In the genomic region with DNA sequence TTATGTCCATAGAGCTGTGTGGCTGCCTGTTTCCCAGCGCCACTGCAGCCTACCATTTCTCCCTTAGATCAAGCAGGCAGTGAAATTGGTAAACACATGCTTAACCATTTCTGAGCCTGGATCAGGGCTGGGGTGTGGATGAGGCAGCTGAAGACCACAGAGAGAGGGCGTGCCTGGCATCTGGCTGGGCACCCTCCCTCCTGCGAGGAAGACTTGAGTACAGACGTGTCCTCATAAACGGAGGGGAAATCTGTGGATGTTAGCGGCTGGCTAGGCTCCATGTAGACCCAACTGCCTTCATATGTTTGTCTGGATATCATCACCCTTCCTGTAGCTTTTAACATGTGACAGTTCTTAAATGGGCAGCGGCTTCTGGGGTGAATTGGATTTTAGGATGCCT, we compare ENCODE assay signal across 29 cellular contexts. TPM values are rescaled to one million over a fixed set of nuclear protein-coding genes. Genes with fewer than 3 reads are reported as not detected.
DNase-seq lines count a peak whose midpoint lies in the region; ATAC-seq, FAIRE-seq and TF ChIP-seq lines count a peak whose summit lies in the region.
"Had no signal": no experiment of that assay in that cellular context is flagged by ENCODE, and none has a peak within 500 bp of the region (broad histone marks: within the 10 kb centered on the region; RNA-seq: fewer than 3 reads in every experiment).

No MANE protein-coding gene starts in this region.

- H3K4me1 ChIP-seq in ovary (ENCODE audit: insufficient read depth): no peaks in the 10 kb centered on the region
- H3K4me1 ChIP-seq: uterus had no signal

- no peak for TF ChIP-seq CTCF in bronchial epithelial cell (IDR thresholded peaks at IDR 0.05; ENCODE audit: insufficient read depth, low read length, severe bottlenecking)
- no peak for TF ChIP-seq CTCF in ovary (IDR thresholded peaks at IDR 0.05)

- WGBS in ovary, 3 donors: 80 to 94% (median 86%) methylated on average over 7 of the region's 7 CpGs

- TF ChIP-seq POLR2A in ovary (IDR thresholded peaks at IDR 0.05): no peak

- H3K9me3 Mint-ChIP-seq in naive thymus-derived CD8-positive, alpha-beta T cell: no peaks in the 10 kb centered on the region
- no peaks in the 10 kb centered on the region for H3K9me3 Mint-ChIP-seq in natural killer cell treated with Interleukin-12 subunit alpha and Interleukin-12 subunit beta and Interleukin-15 and Interleukin-18, amount 100 ng/mL, for 72 hours
- H3K9me3 Mint-ChIP-seq: activated T-cell treated with anti-CD3 and anti-CD28 coated beads, Interleukin-2, amount 50 U/mL, for 24 hours had no signal

- H3K27ac ChIP-seq in ovary: no peak overlapping the region
- H3K27ac ChIP-seq: uterus, WERI-Rb-1 had no signal

- H3K27me3 ChIP-seq in bronchial epithelial cell (ENCODE audit: control insufficient read depth, insufficient read depth, low read length) (no peaks in the 10 kb centered on the region), ovary (no peaks in the 10 kb centered on the region)
- H3K27me3 ChIP-seq: uterus had no signal

- intact Hi-C loops in sciatic nerve (cut with DNase I) (no loop called here), ovary (cut with DNase I) (no loop called here)

- H3K4me1 Mint-ChIP-seq in naive thymus-derived CD8-positive, alpha-beta T cell: peaks cover 9 to 19% (median 13%) of the 10 kb centered on the region in 4 donors
- peaks cover 5 to 6% of the 10 kb centered on the region in 2 donors for H3K4me1 Mint-ChIP-seq in natural killer cell treated with Interleukin-12 subunit alpha and Interleukin-12 subunit beta and Interleukin-15 and Interleukin-18, amount 100 ng/mL, for 72 hours (ENCODE audit: low read depth in 2 of 2)

- FAIRE-seq in bronchial epithelial cell (lab: Jason Lieb, UNC): peak; percentile 88
- FAIRE-seq: endothelial cell of umbilical vein, GM18507 had no signal

- ATAC-seq in sciatic nerve (no peak), GM18873 (IDR thresholded peaks at IDR 0.05; ENCODE audit: low FRiP score, unreplicated experiment) (no peak)
- ATAC-seq in naive thymus-derived CD8-positive, alpha-beta T cell: no peak
- ATAC-seq in natural killer cell treated with Interleukin-12 subunit alpha and Interleukin-12 subunit beta and Interleukin-15 and Interleukin-18, amount 100 ng/mL, for 72 hours: no peak

- no peaks in the 10 kb centered on the region for H3K36me3 Mint-ChIP-seq in naive thymus-derived CD8-positive, alpha-beta T cell
- H3K36me3 Mint-ChIP-seq in natural killer cell treated with Interleukin-12 subunit alpha and Interleukin-12 subunit beta and Interleukin-15 and Interleukin-18, amount 100 ng/mL, for 72 hours: no peaks in the 10 kb centered on the region

- DNase-seq in NCI-H1694 (lab: John Stamatoyannopoulos, UW): peak; percentile 7
- DNase-seq in bronchial epithelial cell (ENCODE audit: low read depth): no peak
- DNase-seq in islet precursor cell: peak; percentile 35
- peak; percentile 36 for DNase-seq in sciatic nerve (ENCODE audit: low spot score)
- no peak for DNase-seq in naive thymus-derived CD8-positive, alpha-beta T cell
- no peak for DNase-seq in natural killer cell treated with Interleukin-12 subunit alpha and Interleukin-12 subunit beta and Interleukin-15 and Interleukin-18, amount 100 ng/mL, for 72 hours (ENCODE audit: low spot score)
- DNase-seq in ovary: no peak
- DNase-seq: activated CD4-positive, alpha-beta T cell treated with anti-CD3 and anti-CD28 coated beads for 48 hours; activated gamma-delta T cell; activated T-cell treated with anti-CD3 and anti-CD28 coated beads, Interleukin-2, amount 50 U/mL, for 24 hours; C1 segment of cervical spinal cord; COR-L47; DMS79; H9; kidney glomerular epithelial cell; NCI-H1048; NCI-H2029; NCI-H446; NCI-H82; nucleus accumbens; OCI-M1; stimulated activated CD4-positive, alpha-beta T cell treated with anti-CD3 and anti-CD28 coated beads, Interleukin-2, amount 100 ng/mL, for 48 hours; substantia nigra; T-helper 9 cell; uterus; WERI-Rb-1 had no signal

- TF ChIP-seq EP300 in ovary (IDR thresholded peaks at IDR 0.05): no peak

- H3K4me3 ChIP-seq in bronchial epithelial cell (ENCODE audit: low read depth, low read length): no peak overlapping the region
- H3K4me3 ChIP-seq in ovary: no peak overlapping the region
- H3K4me3 ChIP-seq: uterus had no signal

- no peaks in the 10 kb centered on the region for H3K9me3 ChIP-seq in ovary
- H3K9me3 ChIP-seq: uterus had no signal

- no peak overlapping the region for H3K4me3 Mint-ChIP-seq in naive thymus-derived CD8-positive, alpha-beta T cell
- no peak overlapping the region for H3K4me3 Mint-ChIP-seq in natural killer cell treated with Interleukin-12 subunit alpha and Interleukin-12 subunit beta and Interleukin-15 and Interleukin-18, amount 100 ng/mL, for 72 hours
- H3K4me3 Mint-ChIP-seq: activated T-cell treated with anti-CD3 and anti-CD28 coated beads, Interleukin-2, amount 50 U/mL, for 24 hours; H9 had no signal

- H3K27ac Mint-ChIP-seq in naive thymus-derived CD8-positive, alpha-beta T cell: no peak overlapping the region
- H3K27ac Mint-ChIP-seq in natural killer cell treated with Interleukin-12 subunit alpha and Interleukin-12 subunit beta and Interleukin-15 and Interleukin-18, amount 100 ng/mL, for 72 hours: no peak overlapping the region
- H3K27ac Mint-ChIP-seq: activated T-cell treated with anti-CD3 and anti-CD28 coated beads, Interleukin-2, amount 50 U/mL, for 24 hours; H9 had no signal

- no peaks in the 10 kb centered on the region for H3K27me3 Mint-ChIP-seq in naive thymus-derived CD8-positive, alpha-beta T cell
- no peaks in the 10 kb centered on the region for H3K27me3 Mint-ChIP-seq in natural killer cell treated with Interleukin-12 subunit alpha and Interleukin-12 subunit beta and Interleukin-15 and Interleukin-18, amount 100 ng/mL, for 72 hours
- H3K27me3 Mint-ChIP-seq: activated T-cell treated with anti-CD3 and anti-CD28 coated beads, Interleukin-2, amount 50 U/mL, for 24 hours had no signal

- POLR2A ChIA-PET in naive thymus-derived CD8-positive, alpha-beta T cell (lab: Charles Lee): interaction anchor here (1.2 kb wide), 1 partner anchor 38 kb away, joined by 3 read pairs; no protein-coding TSS in a partner anchor

- H3K36me3 ChIP-seq in bronchial epithelial cell (ENCODE audit: control insufficient read depth, insufficient read depth, low read length) (no peaks in the 10 kb centered on the region), ovary (no peaks in the 10 kb centered on the region)
- H3K36me3 ChIP-seq: uterus, WERI-Rb-1 had no signal

RNA-seq across cellular contexts. Expression of a gene that starts 10.8 kb away (rescaled TPM):
- total RNA-seq in bronchial epithelial cell: 22.1 and 36.2 TPM in 2 replicates
- total RNA-seq in sciatic nerve: 43.1 TPM
- total RNA-seq in naive thymus-derived CD8-positive, alpha-beta T cell: 10 to 100 TPM; 27.8 to 29.5 TPM
- 10 to 100 TPM; 17.9 to 33.4 (median 26.1) TPM for polyA plus RNA-seq in naive thymus-derived CD8-positive, alpha-beta T cell
- total RNA-seq in natural killer cell treated with Interleukin-12 subunit alpha and Interleukin-12 subunit beta and Interleukin-15 and Interleukin-18, amount 100 ng/mL, for 72 hours: 100 to 1,000 TPM in 1 of 2 donors, 10 to 100 TPM in 1; 71.7 to 144 TPM
- total RNA-seq in ovary: 10 to 100 TPM in 6 of 7 donors, 1 to 10 TPM in 1; 6.1 to 49.3 (median 15.9) TPM
- 10 to 100 TPM; 15.0 to 15.4 TPM for polyA plus RNA-seq in ovary

Comparison
In these comparisons a context has a peak if more than half of its experiments do, and no peak if none do; other contexts are left out.
1. DNase-seq: peak in NCI-H1694 (single experiment), islet precursor cell (single experiment) and sciatic nerve (single experiment); none in bronchial epithelial cell (single experiment), naive thymus-derived CD8-positive, alpha-beta T cell (0 of 10), natural killer cell treated with Interleukin-12 subunit alpha and Interleukin-12 subunit beta and Interleukin-15 and Interleukin-18, amount 100 ng/mL, for 72 hours (single experiment) and ovary (0 of 5).